In the genomic region with DNA sequence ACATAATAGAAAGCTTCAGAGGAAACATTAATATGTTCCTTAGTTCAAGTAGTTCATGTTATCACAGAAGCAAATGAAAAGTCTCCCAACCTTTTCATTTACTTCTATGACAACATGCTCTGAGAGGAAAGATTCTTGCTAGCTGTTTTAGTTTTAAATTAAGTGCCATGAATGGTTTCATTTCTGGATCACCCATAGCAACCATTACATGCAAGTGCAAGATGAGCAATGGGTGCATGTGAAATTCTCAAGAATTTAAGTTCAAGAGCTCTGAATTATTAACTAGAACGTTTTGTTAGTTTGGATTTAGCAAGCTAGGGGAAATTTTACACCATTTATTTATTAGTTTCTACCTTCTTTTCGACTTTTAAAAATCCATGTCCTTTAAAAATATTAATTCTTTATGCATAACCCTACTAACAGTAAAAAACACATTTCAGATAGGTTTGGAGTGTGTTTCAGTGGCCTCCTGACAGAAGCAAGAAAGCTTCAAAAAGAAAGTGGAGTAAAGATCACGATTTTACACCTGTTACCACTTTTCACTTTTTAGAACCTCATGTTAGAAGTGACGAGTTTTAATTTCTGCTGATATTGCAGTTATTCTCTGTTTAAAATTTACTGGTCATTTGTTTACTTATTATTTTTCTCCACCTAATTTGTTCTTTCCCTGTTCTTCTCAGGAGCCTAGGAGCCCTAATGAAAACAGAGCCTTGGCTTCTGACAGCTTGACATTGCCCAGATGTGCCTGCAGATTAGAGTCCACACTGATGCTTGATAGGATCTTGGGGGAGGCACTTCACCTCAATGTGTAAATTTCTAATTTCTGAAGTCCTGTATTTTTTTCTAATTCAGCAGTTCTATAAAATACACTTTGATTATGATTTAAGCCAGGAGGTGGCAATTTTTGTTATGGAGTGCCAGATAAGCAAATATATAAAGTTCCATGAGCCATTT, we compare ENCODE assay signal across 23 cellular contexts.
DNase-seq lines count a peak whose midpoint lies in the region; ATAC-seq, FAIRE-seq and TF ChIP-seq lines count a peak whose summit lies in the region.
"Had no signal": no experiment of that assay in that cellular context is flagged by ENCODE, and none has a peak within 500 bp of the region (broad histone marks: within the 10 kb centered on the region; RNA-seq: fewer than 3 reads in every experiment).

No MANE protein-coding gene starts in this region.

- H3K79me2 ChIP-seq in MM.1S (ENCODE audit: low read length) (no peaks in the 10 kb centered on the region), K562 (ENCODE audit: control insufficient read depth, insufficient read depth, low read length) (no peaks in the 10 kb centered on the region)

- peak overlapping the region in 9 of 11 experiments; percentile 25 to 68 (median 45); a peak in 14 of 22 replicates for H3K4me2 ChIP-seq in BLaER1 treated with 17β-estradiol and CSF1 and Interleukin-3, amounts not matched to agents 10 nM and 100 nM
- H3K4me2 ChIP-seq in MM.1S (ENCODE audit: low read depth, low read length) (peak overlapping the region; percentile 61), K562 (ENCODE audit: insufficient read depth, low read length) (no peak overlapping the region)
- H3K4me2 ChIP-seq: GM23338 had no signal

- no peaks in the 10 kb centered on the region for H3K9me3 ChIP-seq in BLaER1 treated with 17β-estradiol and CSF1 and Interleukin-3, amounts not matched to agents 10 nM and 100 nM (replicated peaks in 1 of 11)
- no peaks in the 10 kb centered on the region for H3K9me3 ChIP-seq in MM.1S (replicated peaks; ENCODE audit: insufficient read depth, low read length)
- no peaks in the 10 kb centered on the region for H3K9me3 ChIP-seq in K562 (replicated peaks; ENCODE audit: control insufficient read depth, insufficient read depth, low read depth, low read length)
- no peaks in the 10 kb centered on the region for H3K9me3 ChIP-seq in mesodermal cell (ENCODE audit: control insufficient read depth, low read length)
- H3K9me3 ChIP-seq in A673 (ENCODE audit: low read depth, low read length, poor library complexity, severe bottlenecking), result peaks cover 4% of the 10 kb centered on the region
- H3K9me3 ChIP-seq: MG63 had no signal

- no peak for TF ChIP-seq EP300 in K562 (IDR thresholded peaks at IDR 0.05; ENCODE audit: low read length)

- no peak overlapping the region for H3K27ac ChIP-seq in BLaER1 treated with 17β-estradiol and CSF1 and Interleukin-3, amounts not matched to agents 10 nM and 100 nM
- peak overlapping the region; percentile 39; the same call in 1 of the 2 replicates for H3K27ac ChIP-seq in MM.1S (ENCODE audit: low read length)
- no peak overlapping the region for H3K27ac ChIP-seq in K562 (ENCODE audit: extremely low read depth, low read depth, low read length)
- peak overlapping the region; percentile 48 for H3K27ac ChIP-seq in mesodermal cell (ENCODE audit: low read depth, low read length, severe bottlenecking)
- H3K27ac ChIP-seq in A673 (ENCODE audit: low read depth, low read length, poor library complexity, severe bottlenecking), result no peak overlapping the region

- H3K27me3 ChIP-seq in BLaER1 treated with 17β-estradiol and CSF1 and Interleukin-3, amounts not matched to agents 10 nM and 100 nM, result no peaks in the 10 kb centered on the region
- no peaks in the 10 kb centered on the region for H3K27me3 ChIP-seq in MM.1S (replicated peaks; ENCODE audit: insufficient read depth, low read length)
- H3K27me3 ChIP-seq in K562 (ENCODE audit: control insufficient read depth in 2 of 2, insufficient read depth in 2 of 2, low read length in 2 of 2), result no peaks in the 10 kb centered on the region
- no peaks in the 10 kb centered on the region for H3K27me3 ChIP-seq in A673 (replicated peaks; ENCODE audit: insufficient read depth, low read depth, low read length, poor library complexity)
- H3K27me3 ChIP-seq: MG63 had no signal

- intact Hi-C loops in K562 (cut with micrococcal nuclease) (no loop called here), A673 (cut with micrococcal nuclease; ENCODE audit: unreplicated experiment) (no loop called here)

- ATAC-seq in K562 (no peak), HG03378 (IDR thresholded peaks at IDR 0.05; ENCODE audit: unreplicated experiment) (no peak), GM21723 (IDR thresholded peaks at IDR 0.05; ENCODE audit: unreplicated experiment) (no peak)
- ATAC-seq: GM23338 had no signal

- peaks cover 4 to 33% (median 11%) of the 10 kb centered on the region in 10 experiments; a peak in 16 of 20 replicates for H3K4me1 ChIP-seq in BLaER1 treated with 17β-estradiol and CSF1 and Interleukin-3, amounts not matched to agents 10 nM and 100 nM
- H3K4me1 ChIP-seq in MM.1S (ENCODE audit: low read length), result peaks cover 32% of the 10 kb centered on the region
- H3K4me1 ChIP-seq in K562 (replicated peaks in 1 of 2; ENCODE audit: control insufficient read depth in 2 of 2, insufficient read depth in 2 of 2, low read length in 2 of 2), result no peaks in the 10 kb centered on the region; a peak in 1 of 5 replicates
- no peaks in the 10 kb centered on the region for H3K4me1 ChIP-seq in mesodermal cell (ENCODE audit: control insufficient read depth, insufficient read depth, low read length, poor library complexity, severe bottlenecking)
- H3K4me1 ChIP-seq in A673 (ENCODE audit: insufficient read depth, low read length, poor library complexity, severe bottlenecking), result no peaks in the 10 kb centered on the region

- H3K36me3 ChIP-seq in BLaER1 treated with 17β-estradiol and CSF1 and Interleukin-3, amounts not matched to agents 10 nM and 100 nM, result no peaks in the 10 kb centered on the region
- H3K36me3 ChIP-seq in MM.1S (replicated peaks; ENCODE audit: insufficient read depth, low read length), result no peaks in the 10 kb centered on the region
- no peaks in the 10 kb centered on the region for H3K36me3 ChIP-seq in K562 (ENCODE audit: control insufficient read depth, insufficient read depth, low read length)
- no peaks in the 10 kb centered on the region for H3K36me3 ChIP-seq in mesodermal cell (ENCODE audit: control insufficient read depth, insufficient read depth, low read length)
- no peaks in the 10 kb centered on the region for H3K36me3 ChIP-seq in A673 (ENCODE audit: insufficient read depth, low read length, poor library complexity, severe bottlenecking)
- H3K36me3 ChIP-seq: MG63 had no signal

- H4K20me1 ChIP-seq in BLaER1 treated with 17β-estradiol and CSF1 and Interleukin-3, amounts not matched to agents 10 nM and 100 nM, result no peaks in the 10 kb centered on the region
- H4K20me1 ChIP-seq in MM.1S (ENCODE audit: insufficient read depth, low read length) (no peaks in the 10 kb centered on the region), K562 (replicated peaks; ENCODE audit: control insufficient read depth, insufficient read depth, low read length) (no peaks in the 10 kb centered on the region)

- CTCF ChIA-PET in K562 (lab: Yijun Ruan, JAX; ENCODE audit: low intra/inter-chr PET ratio), result no interaction called here
- CTCF ChIA-PET in A673 (lab: Charles Lee), result no interaction called here

- H3K9me2 ChIP-seq in MM.1S (replicated peaks; ENCODE audit: insufficient read depth, low read length), result no peaks in the 10 kb centered on the region

- 0% methylated on average over 4 of the region's 4 CpGs for WGBS in K562 (ENCODE audit: insufficient coverage, low coverage, missing lambda C conversion rate)
- WGBS in mesodermal cell (ENCODE audit: insufficient coverage in 2 of 2), 2 experiments, result no CpG with 5 or more reads among the region's 4 CpGs

- H3K4me3 ChIP-seq in BLaER1 treated with 17β-estradiol and CSF1 and Interleukin-3, amounts not matched to agents 10 nM and 100 nM, result no peak overlapping the region
- peak overlapping the region; percentile 20; the same call in 1 of the 2 replicates for H3K4me3 ChIP-seq in MM.1S (ENCODE audit: low read length)
- no peak overlapping the region for H3K4me3 ChIP-seq in K562
- H3K4me3 ChIP-seq in mesodermal cell (ENCODE audit: extremely low read depth, insufficient read depth, low read length, poor library complexity, severe bottlenecking), result no peak overlapping the region
- no peak overlapping the region for H3K4me3 ChIP-seq in A673 (ENCODE audit: low read depth, low read length, poor library complexity, severe bottlenecking)
- H3K4me3 ChIP-seq: GM23338, MG63 had no signal

- no peak overlapping the region for H3K9ac ChIP-seq in BLaER1 treated with 17β-estradiol and CSF1 and Interleukin-3, amounts not matched to agents 10 nM and 100 nM
- H3K9ac ChIP-seq in MM.1S (ENCODE audit: low read length), result peak overlapping the region; percentile 21; the same call in 1 of the 2 replicates
- H3K9ac ChIP-seq in K562 (ENCODE audit: insufficient read depth in 1 of 2, low read depth in 2 of 2, low read length in 2 of 2), result no peak overlapping the region

- peak; percentile 59 for DNase-seq in MM.1S
- DNase-seq in K562 (ENCODE audit: extremely low read depth in 1 of 4, low spot score in 3 of 4), result no peak
- no peak for DNase-seq in A673 (ENCODE audit: low spot score)
- DNase-seq: AML-193; CD4-positive, CD25-positive, alpha-beta regulatory T cell; COR-L47; DMS 273 treated with DMSO at 0.1 percent for 48 hours; DND-41; Karpas-422; MG63; NCI-H1092; NCI-H1436 treated with DMSO at 0.1 percent for 48 hours; NCI-H2029; NCI-H345; NCI-H526 treated with DMSO at 0.1 percent for 48 hours; SHP77; T-helper 1 cell had no signal

- POLR2A ChIA-PET in K562 (lab: Yijun Ruan, JAX) (no interaction called here), A673 (lab: Charles Lee; ENCODE audit: low non-redundant PET) (no interaction called here)

- TF ChIP-seq CTCF in MM.1S (IDR thresholded peaks at IDR 0.05; ENCODE audit: low read length), result no peak
- no peak for TF ChIP-seq CTCF in K562 (IDR thresholded peaks at IDR 0.05 in 2 of 3, conservative IDR thresholded peaks at IDR 0.05 in 1 of 3; ENCODE audit: insufficient read depth in 2 of 3, low read depth in 1 of 3, low read length in 3 of 3)
- TF ChIP-seq CTCF in A673 (conservative IDR thresholded peaks at IDR 0.05; ENCODE audit: low read depth, low read length), result no peak

- TF ChIP-seq POLR2A in K562 (conservative IDR thresholded peaks at IDR 0.05), result no peak

- peak overlapping the region; percentile 35; the same call in 1 of the 2 replicates for H2AFZ ChIP-seq in MM.1S (ENCODE audit: low read length)
- H2AFZ ChIP-seq in K562 (ENCODE audit: low read depth, low read length), result no peak overlapping the region
- H2AFZ ChIP-seq: GM23338 had no signal

- no peaks in the 10 kb centered on the region for H3K9me1 ChIP-seq in K562 (ENCODE audit: control insufficient read depth, insufficient read depth, low read length)

- TF ChIP-seq RAD21 in K562 (CRISPR knock-in tag; conservative IDR thresholded peaks at IDR 0.05 in 1 of 2, IDR thresholded peaks at IDR 0.05 in 1 of 2), result no peak

- H3F3A ChIP-seq in MM.1S (ENCODE audit: insufficient read depth, low read length), result no peaks in the 10 kb centered on the region; the same call in 1 of the 2 replicates

- FAIRE-seq in K562 (lab: Jason Lieb, UNC), result no peak
- FAIRE-seq: RCC 7860 had no signal

- no TSS peak for BruUV-seq in K562 (replicated peaks; lab: Mats Ljungman, UMichigan)
- no TSS peak for BruUV-seq in A673 (replicated peaks; lab: Mats Ljungman, UMichigan)

- in situ Hi-C loops in K562 (cut with MboI), result no loop called here

TF ChIP-seq in K562, 482 proteins besides CTCF, POLR2A, EP300 and RAD21 (continues in another document):
- TF ChIP-seq MAFK (IDR thresholded peaks at IDR 0.05; ENCODE audit: low read length), result peak; percentile 82
- peak; percentile 47; the same call in 1 of the 2 replicates for TF ChIP-seq C11orf30 (IDR thresholded peaks at IDR 0.05; ENCODE audit: low read depth)
- peak; percentile 79 for TF ChIP-seq MAFG (tag; conservative IDR thresholded peaks at IDR 0.05)
- TF ChIP-seq ZNF316 (IDR thresholded peaks at IDR 0.05), result peak; percentile 81

Comparison
In these comparisons a context has a peak if more than half of its experiments do, and no peak if none do; other contexts are left out.
1. H3K27ac ChIP-seq: peak in MM.1S (single experiment) and mesodermal cell (single experiment); none in BLaER1 treated with 17β-estradiol and CSF1 and Interleukin-3, amounts not matched to agents 10 nM and 100 nM (0 of 11), K562 (single experiment) and A673 (single experiment).